Comparison of ENCODE assay signal across 23 cellular contexts in the genomic region with DNA sequence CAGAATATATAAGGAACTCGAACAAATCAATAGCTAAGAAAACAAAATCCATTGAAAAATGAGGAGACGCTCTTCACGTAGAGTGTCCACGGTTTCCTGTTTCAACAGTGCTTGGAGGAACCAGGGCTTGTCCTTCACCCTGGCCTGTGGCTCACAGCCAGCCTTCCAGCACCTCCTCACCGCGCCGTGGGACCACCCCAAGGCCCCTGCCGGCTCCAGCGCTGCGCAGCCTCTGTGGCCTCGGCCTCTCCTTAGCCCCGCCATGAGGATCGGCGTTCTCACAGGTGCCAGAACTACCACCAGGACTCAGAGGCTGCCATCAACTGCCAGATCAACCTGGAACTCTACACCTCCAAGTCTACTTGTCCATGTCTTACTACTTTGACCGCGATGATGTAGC.
"Had no signal": no experiment of that assay in that cellular context is flagged by ENCODE, and none has a peak within 500 bp of the region (broad histone marks: within the 10 kb centered on the region; RNA-seq: fewer than 3 reads in every experiment).

No MANE protein-coding gene starts in this region.

- H3K36me3 ChIP-seq: esophagus squamous epithelium, gastrocnemius medialis, heart right ventricle, left lung, lower lobe of right lung had no signal

- H3K4me1 Mint-ChIP-seq: mesothelial cell of epicardium had no signal

- H3K27ac Mint-ChIP-seq: endodermal cell, mesothelial cell of epicardium had no signal

- H3K4me3 ChIP-seq: coronary artery, dorsolateral prefrontal cortex, esophagus squamous epithelium, gastrocnemius medialis, heart right ventricle, left lung, lower lobe of right lung, mucosa of descending colon had no signal

- H3K4me3 Mint-ChIP-seq: endodermal cell, mesothelial cell of epicardium had no signal

- DNase-seq: dermis blood vessel endothelial cell; dorsolateral prefrontal cortex; effector CD4-positive, alpha-beta T cell; effector memory CD4-positive, alpha-beta T cell; endodermal cell; erythroblast; esophagus squamous epithelium; foreskin fibroblast; foreskin melanocyte; gastrocnemius medialis; glutamatergic neuron; head of caudate nucleus; heart right ventricle; hippocampal formation; left cardiac atrium; left ventricle myocardium superior; lower lobe of right lung; mesenchymal stem cell; mucosa of descending colon had no signal

- H3K9me3 ChIP-seq: esophagus squamous epithelium, gastrocnemius medialis, heart right ventricle, left lung, lower lobe of right lung, mucosa of descending colon had no signal

- H3K27me3 ChIP-seq: dorsolateral prefrontal cortex, esophagus squamous epithelium, gastrocnemius medialis, heart right ventricle, left lung had no signal

- H3K4me1 ChIP-seq: esophagus squamous epithelium, gastrocnemius medialis, heart right ventricle, left lung, lower lobe of right lung had no signal

- H3K27ac ChIP-seq: coronary artery, dorsolateral prefrontal cortex, epithelial cell of prostate, esophagus squamous epithelium, gastrocnemius medialis, heart right ventricle, left lung, lower lobe of right lung had no signal
